Comparison of ENCODE assay signal across 36 cellular contexts in the genomic region with DNA sequence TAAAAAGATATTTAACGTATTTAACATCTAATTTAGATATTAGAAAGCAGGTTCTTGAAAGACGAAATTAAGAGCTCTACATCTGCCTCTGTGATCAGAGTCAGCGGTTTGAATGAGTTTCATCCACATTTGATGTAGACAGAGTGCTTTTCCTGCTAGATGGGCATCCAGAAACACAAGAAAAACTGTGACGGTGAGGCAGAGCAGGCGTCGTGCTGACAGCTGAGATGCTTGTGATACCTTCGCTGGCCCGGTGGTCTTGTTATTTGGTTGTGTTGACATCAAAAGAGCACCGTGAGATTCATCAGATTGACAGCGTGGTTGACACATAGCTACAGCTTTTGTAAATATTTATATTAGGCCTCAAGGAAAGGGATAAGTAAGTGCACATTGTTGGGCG.
"Had no signal": no experiment of that assay in that cellular context is flagged by ENCODE, and none has a peak within 500 bp of the region (broad histone marks: within the 10 kb centered on the region; RNA-seq: fewer than 3 reads in every experiment).

No MANE protein-coding gene starts in this region.

- H3K9me3 Mint-ChIP-seq: activated CD4-positive, alpha-beta T cell treated with anti-CD3 and anti-CD28 coated beads, Interleukin-2, amount 10 ng/mL, durations not matched to agents 24 days and 14 days; activated naive CD4-positive, alpha-beta T cell treated with anti-CD3 and anti-CD28 coated beads, Interleukin-2, amount 50 U/mL, for 24 hours; activated T-helper 1 cell treated with anti-CD3 and anti-CD28 coated beads, Interleukin-12 subunit alpha, Interleukin-12 subunit beta, Interleukin-2, Interleukin-4 antibody, amounts not matched to agents 30 ng/mL and 10 ng/mL and 1 ng/mL, durations not matched to agents 14 hours and 24 hours and 36 hours had no signal

- H3K27me3 ChIP-seq: ascending aorta, cardiac muscle cell had no signal

- ATAC-seq: activated CD8-positive, alpha-beta T cell treated with anti-CD3 and anti-CD28 coated beads for 36 hours; activated naive CD8-positive, alpha-beta T cell treated with anti-CD3 and anti-CD28 coated beads, Interleukin-2, amount 50 U/mL, for 24 hours; activated T-cell treated with anti-CD3 and anti-CD28 coated beads, Interleukin-2, amount 50 U/mL, for 4 hours; activated T-cell treated with anti-CD3 and anti-CD28 coated beads, Interleukin-2, amount 50 U/mL, for 72 hours had no signal

- H3K36me3 Mint-ChIP-seq: activated CD4-positive, alpha-beta memory T cell treated with anti-CD3 and anti-CD28 coated beads for 36 hours; activated naive CD4-positive, alpha-beta T cell treated with anti-CD3 and anti-CD28 coated beads, Interleukin-2, amount 10 ng/mL, durations not matched to agents 7 days and 5 days; activated naive CD4-positive, alpha-beta T cell treated with anti-CD3 and anti-CD28 coated beads, Interleukin-2, amount 50 U/mL, for 24 hours; activated naive CD8-positive, alpha-beta T cell; activated naive CD8-positive, alpha-beta T cell treated with anti-CD3 and anti-CD28 coated beads, Interleukin-2, amount 10 ng/mL, durations not matched to agents 7 days and 5 days; brain had no signal

- H3K27ac Mint-ChIP-seq: activated B cell treated with CpG ODN at 0.5 μM for 24 hours; activated CD4-positive, alpha-beta memory T cell treated with anti-CD3 and anti-CD28 coated beads for 36 hours; activated CD4-positive, alpha-beta T cell treated with anti-CD3 and anti-CD28 coated beads, Interleukin-2, amount 10 ng/mL, durations not matched to agents 24 days and 14 days; activated CD8-positive, alpha-beta T cell treated with anti-CD3 and anti-CD28 coated beads for 36 hours; activated naive CD4-positive, alpha-beta T cell treated with anti-CD3 and anti-CD28 coated beads, Interleukin-2, amount 10 ng/mL, durations not matched to agents 7 days and 5 days; activated naive CD4-positive, alpha-beta T cell treated with anti-CD3 and anti-CD28 coated beads, Interleukin-2, amount 50 U/mL, for 24 hours; activated naive CD8-positive, alpha-beta T cell; activated naive CD8-positive, alpha-beta T cell treated with anti-CD3 and anti-CD28 coated beads, Interleukin-2, amount 10 ng/mL, durations not matched to agents 7 days and 5 days; activated naive CD8-positive, alpha-beta T cell treated with anti-CD3 and anti-CD28 coated beads, Interleukin-2, amount 50 U/mL, for 24 hours; activated T-cell treated with anti-CD3 and anti-CD28 coated beads, Interleukin-2, amount 50 U/mL, for 72 hours; activated T-helper 1 cell treated with anti-CD3 and anti-CD28 coated beads, Interleukin-12 subunit alpha, Interleukin-12 subunit beta, Interleukin-2, Interleukin-4 antibody, amounts not matched to agents 30 ng/mL and 10 ng/mL and 1 ng/mL, durations not matched to agents 14 hours and 24 hours and 36 hours; activated T-helper 2 cell treated with anti-CD3 and anti-CD28 coated beads, Interferon-gamma antibody, Interleukin-2, Interleukin-4, amounts not matched to agents 10 μg/mL and 5 μg/mL and 100 μg/mL, durations not matched to agents 14 hours and 24 hours and 36 hours; brain; T-helper 1 cell treated with Interleukin-12 subunit alpha and Interleukin-12 subunit beta and Interleukin-4 antibody, amounts not matched to agents 30 μg/mL and 1 μg/mL, for 36 hours; T-helper 2 cell treated with Interferon-gamma antibody and Interleukin-4, amounts not matched to agents 5 μg/mL and 100 μg/mL, for 36 hours had no signal

- H3K36me3 ChIP-seq: ascending aorta, cardiac muscle cell had no signal

- H3K27me3 Mint-ChIP-seq: activated B cell treated with CpG ODN at 0.5 μM for 24 hours; activated CD4-positive, alpha-beta memory T cell treated with anti-CD3 and anti-CD28 coated beads for 36 hours; activated CD4-positive, alpha-beta T cell treated with anti-CD3 and anti-CD28 coated beads, Interleukin-2, amount 10 ng/mL, durations not matched to agents 24 days and 14 days; activated CD8-positive, alpha-beta T cell treated with anti-CD3 and anti-CD28 coated beads for 36 hours; activated naive CD4-positive, alpha-beta T cell treated with anti-CD3 and anti-CD28 coated beads, Interleukin-2, amount 10 ng/mL, durations not matched to agents 7 days and 5 days; activated naive CD4-positive, alpha-beta T cell treated with anti-CD3 and anti-CD28 coated beads, Interleukin-2, amount 50 U/mL, for 24 hours; activated naive CD8-positive, alpha-beta T cell treated with anti-CD3 and anti-CD28 coated beads, Interleukin-2, amount 10 ng/mL, durations not matched to agents 7 days and 5 days; activated naive CD8-positive, alpha-beta T cell treated with anti-CD3 and anti-CD28 coated beads, Interleukin-2, amount 50 U/mL, for 24 hours; central memory CD8-positive, alpha-beta T cell had no signal

- DNase-seq: activated B cell treated with CpG ODN at 0.5 μM for 24 hours; activated CD4-positive, alpha-beta memory T cell treated with anti-CD3 and anti-CD28 coated beads for 36 hours; activated CD4-positive, alpha-beta T cell treated with anti-CD3 and anti-CD28 coated beads for 4 hours; activated CD4-positive, alpha-beta T cell treated with anti-CD3 and anti-CD28 coated beads, Interleukin-2, amount 10 ng/mL, durations not matched to agents 24 days and 14 days; activated CD4-positive, alpha-beta T cell treated with anti-CD3 and anti-CD28 coated beads, Interleukin-2, amount 50 U/mL, for 1 hour; activated CD4-positive, alpha-beta T cell treated with anti-CD3 and anti-CD28 coated beads, Interleukin-2, amount 50 U/mL, for 4 hours; activated CD4-positive, CD25-positive, alpha-beta regulatory T cell treated with anti-CD3 and anti-CD28 coated beads, Interleukin-2, amount 50 U/mL, for 72 hours; activated CD8-positive, alpha-beta memory T cell treated with anti-CD3 and anti-CD28 coated beads, Interleukin-2, amount 50 U/mL, for 4 hours; activated CD8-positive, alpha-beta T cell treated with anti-CD3 and anti-CD28 coated beads for 36 hours; activated effector memory CD4-positive, alpha-beta T cell treated with Interleukin-2 at 50 U/mL for 16 hours; activated gamma-delta T cell; activated naive CD4-positive, alpha-beta T cell treated with anti-CD3 and anti-CD28 coated beads, Interleukin-2, amount 10 ng/mL, durations not matched to agents 7 days and 5 days; activated naive CD4-positive, alpha-beta T cell treated with Interleukin-2 at 50 U/mL for 16 hours; activated naive CD8-positive, alpha-beta T cell treated with anti-CD3 and anti-CD28 coated beads, Interleukin-2, amount 10 ng/mL, durations not matched to agents 7 days and 5 days; activated naive CD8-positive, alpha-beta T cell treated with anti-CD3 and anti-CD28 coated beads, Interleukin-2, amount 50 U/mL, for 24 hours; activated T-cell treated with anti-CD3 and anti-CD28 coated beads for 4 hours; activated T-cell treated with anti-CD3 and anti-CD28 coated beads, Interleukin-2, amount 50 U/mL, for 1 hour; activated T-cell treated with anti-CD3 and anti-CD28 coated beads, Interleukin-2, amount 50 U/mL, for 4 hours; activated T-cell treated with anti-CD3 and anti-CD28 coated beads, Interleukin-2, amount 50 U/mL, for 72 hours; amygdala; anterior cingulate cortex; caudate nucleus; cerebellar nuclear complex; T-helper 2 cell; T-helper 9 cell had no signal

- H3K27ac ChIP-seq: ascending aorta, cardiac muscle cell, VCaP had no signal

- H3K9me3 ChIP-seq: ascending aorta had no signal

- H3K4me3 ChIP-seq: ascending aorta, cardiac muscle cell had no signal

- H3K4me1 Mint-ChIP-seq: activated B cell treated with CpG ODN at 0.5 μM for 24 hours; activated CD4-positive, alpha-beta T cell treated with anti-CD3 and anti-CD28 coated beads, Interleukin-2, amount 10 ng/mL, durations not matched to agents 24 days and 14 days; activated naive CD4-positive, alpha-beta T cell treated with anti-CD3 and anti-CD28 coated beads, Interleukin-2, amount 10 ng/mL, durations not matched to agents 7 days and 5 days; activated naive CD4-positive, alpha-beta T cell treated with anti-CD3 and anti-CD28 coated beads, Interleukin-2, amount 50 U/mL, for 24 hours; activated naive CD8-positive, alpha-beta T cell treated with anti-CD3 and anti-CD28 coated beads, Interleukin-2, amount 10 ng/mL, durations not matched to agents 7 days and 5 days; activated naive CD8-positive, alpha-beta T cell treated with anti-CD3 and anti-CD28 coated beads, Interleukin-2, amount 50 U/mL, for 24 hours; central memory CD8-positive, alpha-beta T cell had no signal

- H3K4me3 Mint-ChIP-seq: activated B cell treated with CpG ODN at 0.5 μM for 24 hours; activated CD4-positive, alpha-beta memory T cell treated with anti-CD3 and anti-CD28 coated beads for 36 hours; activated CD4-positive, alpha-beta T cell treated with anti-CD3 and anti-CD28 coated beads, Interleukin-2, amount 10 ng/mL, durations not matched to agents 24 days and 14 days; activated CD8-positive, alpha-beta T cell treated with anti-CD3 and anti-CD28 coated beads for 36 hours; activated naive CD4-positive, alpha-beta T cell treated with anti-CD3 and anti-CD28 coated beads, Interleukin-2, amount 10 ng/mL, durations not matched to agents 7 days and 5 days; activated naive CD4-positive, alpha-beta T cell treated with anti-CD3 and anti-CD28 coated beads, Interleukin-2, amount 50 U/mL, for 24 hours; activated naive CD8-positive, alpha-beta T cell; activated naive CD8-positive, alpha-beta T cell treated with anti-CD3 and anti-CD28 coated beads, Interleukin-2, amount 10 ng/mL, durations not matched to agents 7 days and 5 days; activated naive CD8-positive, alpha-beta T cell treated with anti-CD3 and anti-CD28 coated beads, Interleukin-2, amount 50 U/mL, for 24 hours; activated T-cell treated with anti-CD3 and anti-CD28 coated beads, Interleukin-2, amount 50 U/mL, for 4 hours; activated T-cell treated with anti-CD3 and anti-CD28 coated beads, Interleukin-2, amount 50 U/mL, for 72 hours; activated T-helper 1 cell treated with anti-CD3 and anti-CD28 coated beads, Interleukin-12 subunit alpha, Interleukin-12 subunit beta, Interleukin-2, Interleukin-4 antibody, amounts not matched to agents 30 ng/mL and 10 ng/mL and 1 ng/mL, durations not matched to agents 14 hours and 24 hours and 36 hours; brain; central memory CD8-positive, alpha-beta T cell; T-helper 1 cell treated with Interleukin-12 subunit alpha and Interleukin-12 subunit beta and Interleukin-4 antibody, amounts not matched to agents 30 μg/mL and 1 μg/mL, for 36 hours; T-helper 2 cell treated with Interferon-gamma antibody and Interleukin-4, amounts not matched to agents 5 μg/mL and 100 μg/mL, for 36 hours had no signal
